9 cellular contexts compared by ENCODE assay signal in the genomic region with DNA sequence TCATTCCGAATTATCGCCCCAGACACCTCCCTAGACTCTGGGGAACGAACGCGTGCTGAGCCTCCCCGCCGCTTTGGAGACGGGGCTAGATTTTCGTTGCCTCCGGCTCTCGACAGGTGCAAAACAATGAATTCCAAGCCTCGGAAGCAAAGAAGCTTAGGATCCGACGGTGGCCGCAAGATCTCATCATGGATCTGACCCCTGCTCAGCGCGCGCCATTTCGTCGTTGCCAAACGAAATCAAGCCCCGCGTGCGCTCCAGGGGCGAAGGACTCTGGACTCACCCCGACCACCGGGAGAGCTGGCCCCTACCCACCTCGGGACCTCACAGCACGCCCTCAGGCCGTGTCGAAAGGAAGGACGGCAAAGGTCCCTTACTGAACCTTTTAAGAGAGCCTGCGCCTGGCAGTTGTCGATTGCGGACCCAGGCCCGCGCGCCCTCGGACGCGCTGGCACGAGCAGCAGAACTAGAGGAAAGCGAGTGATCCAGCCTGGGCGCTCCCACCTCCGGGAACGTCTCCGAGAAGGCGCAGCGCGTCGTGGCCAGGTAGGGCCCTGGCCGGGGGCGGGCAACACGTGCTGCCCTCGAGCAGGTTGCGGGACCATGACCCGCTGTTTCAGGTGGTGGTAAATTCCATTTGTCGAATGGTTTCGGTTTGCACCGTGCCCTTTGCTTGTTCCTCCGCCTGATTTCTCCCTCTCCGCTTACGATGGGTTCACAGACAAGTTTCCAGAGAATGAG. TPM values are rescaled to one million over a fixed set of nuclear protein-coding genes. Genes with fewer than 3 reads are reported as not detected.
DNase-seq lines count a peak whose midpoint lies in the region; ATAC-seq and TF ChIP-seq lines count a peak whose summit lies in the region.
"Had no signal": no experiment of that assay in that cellular context is flagged by ENCODE, and none has a peak within 500 bp of the region (broad histone marks: within the 10 kb centered on the region; RNA-seq: fewer than 3 reads in every experiment).

No MANE protein-coding gene starts in this region.

- no peaks in the 10 kb centered on the region for H3F3A ChIP-seq in OCI-LY1 (ENCODE audit: insufficient read depth, low read length)

- H3K9ac ChIP-seq in OCI-LY1 (ENCODE audit: low read length) = no peak overlapping the region

- peak overlapping the region; percentile 53 for H3K4me2 ChIP-seq in OCI-LY1 (ENCODE audit: low read length)

- H3K9me3 ChIP-seq in OCI-LY1 (ENCODE audit: low read length) (no peaks in the 10 kb centered on the region), esophagus muscularis mucosa (no peaks in the 10 kb centered on the region), psoas muscle (no peaks in the 10 kb centered on the region)

- no peak for TF ChIP-seq CTCF in GM12865 (IDR thresholded peaks at IDR 0.05; ENCODE audit: insufficient read depth, low read depth, low read length, missing control alignments)
- no peak for TF ChIP-seq CTCF in OCI-LY1 (IDR thresholded peaks at IDR 0.05; ENCODE audit: low read length)
- no peak for TF ChIP-seq CTCF in esophagus muscularis mucosa (IDR thresholded peaks at IDR 0.05)
- TF ChIP-seq CTCF in psoas muscle (IDR thresholded peaks at IDR 0.05) = no peak

- intact Hi-C loops in esophagus muscularis mucosa (cut with DNase I) = loop anchor here (10.0 kb wide), 2 partner anchors 163 to 273 kb away; no protein-coding TSS in a partner anchor
- intact Hi-C loops in psoas muscle (cut with DNase I) = loop anchor here (2.0 kb wide), 2 partner anchors 165 to 169 kb away; no protein-coding TSS in a partner anchor

- peaks cover 40% of the 10 kb centered on the region for H3K4me1 ChIP-seq in OCI-LY1 (ENCODE audit: insufficient read depth, low read length, severe bottlenecking)
- peaks cover 19 to 48% (median 42%) of the 10 kb centered on the region in 4 donors for H3K4me1 ChIP-seq in esophagus muscularis mucosa
- peaks cover 10% of the 10 kb centered on the region for H3K4me1 ChIP-seq in psoas muscle

- no peak for TF ChIP-seq POLR2A in esophagus muscularis mucosa (IDR thresholded peaks at IDR 0.05; ENCODE audit: low read depth)

- TF ChIP-seq EP300 in esophagus muscularis mucosa (IDR thresholded peaks at IDR 0.05) = no peak

- no peaks in the 10 kb centered on the region for H3K27me3 ChIP-seq in OCI-LY1 (ENCODE audit: insufficient read depth, low read length)
- peaks cover 0 to 98% (median 75%) of the 10 kb centered on the region in 4 donors for H3K27me3 ChIP-seq in esophagus muscularis mucosa
- H3K27me3 ChIP-seq in psoas muscle (ENCODE audit: insufficient read depth in 3 of 3, low read length in 2 of 3) = peaks cover 4 to 82% (median 48%) of the 10 kb centered on the region in 3 donors

- DNase-seq in GM12865 (ENCODE audit: low read depth) (no peak), esophagus muscularis mucosa (ENCODE audit: extremely low spot score) (no peak), psoas muscle (no peak), HPDE6-E6E7 (ENCODE audit: extremely low spot score) (no peak), NOMO-1 (lab: John Stamatoyannopoulos, UW; ENCODE audit: unreplicated experiment in 2 of 2) (no peak), H4 (ENCODE audit: low spot score) (no peak), NCI-H1092 (lab: John Stamatoyannopoulos, UW) (no peak)
- DNase-seq: SHP77 treated with DMSO at 0.1 percent for 48 hours had no signal

- ATAC-seq in psoas muscle = no peak

- no peaks in the 10 kb centered on the region for H4K20me1 ChIP-seq in OCI-LY1 (ENCODE audit: insufficient read depth, low read length)

- H2AFZ ChIP-seq in OCI-LY1 (ENCODE audit: low read length) = no peak overlapping the region

- H3K36me3 ChIP-seq in OCI-LY1 (ENCODE audit: insufficient read depth, low read length) (no peaks in the 10 kb centered on the region), esophagus muscularis mucosa (no peaks in the 10 kb centered on the region), psoas muscle (ENCODE audit: insufficient read depth in 1 of 2, low read depth in 1 of 2) (no peaks in the 10 kb centered on the region)

- H3K9me2 ChIP-seq in OCI-LY1 (ENCODE audit: low read depth, low read length) = no peaks in the 10 kb centered on the region

- no peaks in the 10 kb centered on the region for H3K79me2 ChIP-seq in OCI-LY1 (ENCODE audit: insufficient read depth, low read length)

- H3K27ac ChIP-seq in OCI-LY1 (ENCODE audit: low read depth, low read length, poor library complexity, severe bottlenecking) (no peak overlapping the region), esophagus muscularis mucosa (replicated peaks in 1 of 4) (no peak overlapping the region), psoas muscle (no peak overlapping the region)

- H3K4me3 ChIP-seq in GM12865 (ENCODE audit: low read depth, low read length) (peak overlapping the region; percentile 56; the same call in 1 of the 2 replicates), OCI-LY1 (ENCODE audit: low read depth, low read length, poor library complexity, severe bottlenecking) (peak overlapping the region; percentile 34), esophagus muscularis mucosa (peak overlapping the region; percentile 32 to 44 (median 34)), psoas muscle (peak overlapping the region; percentile 35)

- WGBS in esophagus muscularis mucosa = 30% methylated on average over 49 of the region's 63 CpGs
- 9 to 12% (median 12%) methylated on average over 61 to 63 of the region's 63 CpGs for WGBS in psoas muscle, 3 donors

RNA-seq across cellular contexts. Expression of gene RUNX3, which starts 1.6 kb away (rescaled TPM):
- total RNA-seq in esophagus muscularis mucosa (1 to 10 TPM in 3 of 4 donors, under 1 TPM in 1; 0.91 to 4.4 (median 2.3) TPM), psoas muscle (under 1 TPM; 0.28 to 0.59 (median 0.58) TPM)
- polyA plus RNA-seq in psoas muscle = under 1 TPM; 0.16 to 0.20 (median 0.18) TPM
- 2.9 and 4.7 TPM in 2 replicates for total RNA-seq in H4 (2014; rRNA removed; shearing (Covaris generic))
